ENCODE assay signal across 11 cellular contexts in the genomic region with DNA sequence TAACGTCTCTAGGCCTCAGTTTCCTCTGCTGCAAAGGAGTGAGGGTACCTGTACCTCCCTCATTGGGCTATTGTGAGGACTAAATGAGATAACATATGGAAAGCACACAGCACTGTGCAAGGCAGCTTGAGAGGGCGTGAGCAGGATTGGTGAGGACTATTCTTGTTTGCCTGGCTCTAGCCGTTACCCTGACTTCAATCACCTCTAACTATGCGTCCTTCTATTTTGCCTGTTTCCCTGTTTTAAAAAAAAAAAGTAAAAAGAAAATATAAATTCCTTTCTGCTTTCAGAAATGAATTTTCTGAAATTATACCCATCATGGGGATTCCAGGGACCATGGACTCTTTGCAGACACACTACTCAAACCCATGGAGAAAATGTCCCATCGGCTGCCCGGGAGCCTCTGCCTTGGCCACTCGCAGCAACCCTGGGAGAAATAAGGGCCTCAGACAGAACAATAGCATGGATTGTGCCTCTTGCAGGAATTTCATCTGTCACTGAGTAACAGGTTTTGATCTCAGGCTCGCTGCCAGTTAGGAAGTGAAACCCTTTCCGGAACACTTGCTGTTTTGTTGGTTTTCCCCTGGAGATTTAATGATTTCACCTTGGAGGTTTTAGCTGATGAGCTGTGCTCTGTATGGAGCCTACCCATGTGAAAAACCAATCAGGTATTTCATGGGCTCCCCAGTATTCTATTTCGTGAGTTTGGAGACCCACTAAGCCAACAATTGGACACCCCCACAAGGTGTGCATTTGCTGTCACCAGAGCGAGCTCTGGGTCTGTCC. TPM values are rescaled to one million over a fixed set of nuclear protein-coding genes. Genes with fewer than 3 reads are reported as not detected.
DNase-seq lines count a peak whose midpoint lies in the region; ATAC-seq and TF ChIP-seq lines count a peak whose summit lies in the region.
"Had no signal": no experiment of that assay in that cellular context is flagged by ENCODE, and none has a peak within 500 bp of the region (broad histone marks: within the 10 kb centered on the region; RNA-seq: fewer than 3 reads in every experiment).

No MANE protein-coding gene starts in this region.

- no peaks in the 10 kb centered on the region for H3K36me3 ChIP-seq in BE2C

- H3K27me3 Mint-ChIP-seq in memory B cell, result peaks cover 3% of the 10 kb centered on the region

- peaks cover 19% of the 10 kb centered on the region for H3K4me1 Mint-ChIP-seq in memory B cell

- H3K27ac Mint-ChIP-seq in memory B cell, result peak overlapping the region; percentile 15
- H3K27ac Mint-ChIP-seq: CD4-positive, CD25-positive, alpha-beta regulatory T cell had no signal

- H3K27me3 ChIP-seq in BE2C, result no peaks in the 10 kb centered on the region

- H3K9me3 ChIP-seq in BE2C, result no peaks in the 10 kb centered on the region

- H3K4me3 ChIP-seq in cardiac fibroblast (replicated peaks in 1 of 2; ENCODE audit: low read depth in 2 of 2, low read length in 2 of 2) (no peak overlapping the region), BE2C (ENCODE audit: low read depth, low read length) (no peak overlapping the region)

- TF ChIP-seq CTCF in cardiac fibroblast (IDR thresholded peaks at IDR 0.05; ENCODE audit: low read depth, low read length), result no peak
- TF ChIP-seq CTCF in BE2C (IDR thresholded peaks at IDR 0.05; ENCODE audit: low read depth, low read length), result no peak

- H3K4me1 ChIP-seq in BE2C, result peaks cover 3% of the 10 kb centered on the region; the same call in 1 of the 2 replicates

- ATAC-seq in HG03378 (IDR thresholded peaks at IDR 0.05; ENCODE audit: unreplicated experiment) (peak; percentile 20), memory B cell (ENCODE audit: low read depth) (peak; percentile 34)

- H3K9me3 Mint-ChIP-seq in memory B cell, result no peaks in the 10 kb centered on the region

- in situ Hi-C loops in ACHN (cut with HindIII; ENCODE audit: low pct_ligation_motif_present, low pct_unique_long_range_greater_than_20kb, low sequenced_read_pairs), result no loop called here

- DNase-seq in ACHN (peak; percentile 43), cardiac fibroblast (ENCODE audit: low read depth in 2 of 2) (peak; percentile 42 to 82), memory B cell (ENCODE audit: low spot score in 2 of 2) (no peak), BE2C (no peak), NCI-H2107 treated with DMSO at 0.1 percent for 48 hours (lab: John Stamatoyannopoulos, UW; ENCODE audit: unreplicated experiment) (no peak), NCI-H1417 treated with DMSO at 0.1 percent for 48 hours (lab: John Stamatoyannopoulos, UW) (no peak), glomerular visceral epithelial cell (ENCODE audit: extremely low spot score) (no peak)
- DNase-seq: activated effector memory CD4-positive, alpha-beta T cell treated with anti-CD3 and anti-CD28 coated beads, Interleukin-2, amount 50 U/mL, for 16 hours; CD4-positive, CD25-positive, alpha-beta regulatory T cell; SW 1271 had no signal

- peak overlapping the region; percentile 52 for H3K4me3 Mint-ChIP-seq in memory B cell
- H3K4me3 Mint-ChIP-seq: CD4-positive, CD25-positive, alpha-beta regulatory T cell had no signal

- H3K36me3 Mint-ChIP-seq in memory B cell, result no peaks in the 10 kb centered on the region
- H3K36me3 Mint-ChIP-seq: CD4-positive, CD25-positive, alpha-beta regulatory T cell had no signal

RNA-seq across cellular contexts. Expression of a gene that starts 55.6 kb away (rescaled TPM):
- 2.9 TPM for polyA plus RNA-seq in BE2C (2012; ENCODE audit: insufficient read depth, insufficient read length, low read depth)
- polyA plus RNA-seq: CD4-positive, CD25-positive, alpha-beta regulatory T cell had no signal

Comparison
In these comparisons a context has a peak if more than half of its experiments do, and no peak if none do; other contexts are left out.
1. DNase-seq: peak in ACHN (single experiment) and cardiac fibroblast (2 of 2); none in memory B cell (0 of 2), BE2C (single experiment), NCI-H2107 treated with DMSO at 0.1 percent for 48 hours (single experiment), NCI-H1417 treated with DMSO at 0.1 percent for 48 hours (single experiment) and glomerular visceral epithelial cell (single experiment).